1 cellular context compared by ENCODE assay signal in the genomic region with DNA sequence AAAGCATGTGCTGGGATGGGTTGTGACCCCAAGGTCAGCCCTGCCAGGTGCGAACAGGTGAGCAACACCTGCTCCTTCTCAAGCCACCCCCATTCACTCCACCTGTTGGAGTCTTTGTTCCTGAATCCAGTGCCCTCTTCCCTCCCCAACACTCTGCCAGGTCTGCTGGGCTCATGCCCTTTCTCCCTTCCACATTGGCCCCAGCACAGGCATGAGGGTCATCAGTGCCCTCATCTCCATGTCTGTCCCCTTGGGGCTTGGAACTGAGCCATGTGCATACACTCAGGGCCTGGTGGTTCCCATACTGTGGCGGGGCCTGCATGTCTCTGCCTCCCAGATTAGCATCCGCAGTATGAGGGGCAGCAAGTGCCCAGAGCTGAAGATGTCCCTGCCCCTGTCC.
TF ChIP-seq lines count a peak whose summit lies in the region.

No MANE protein-coding gene starts in this region.

TF ChIP-seq in HepG2, 621 proteins besides CTCF, POLR2A, EP300 and RAD21:
- TF ChIP-seq ZSCAN9 (CRISPR knock-in tag; IDR thresholded peaks at IDR 0.05; ENCODE audit: borderline replicate concordance), result no peak
- TF ChIP-seq NFATC3 (CRISPR knock-in tag; IDR thresholded peaks at IDR 0.05), result no peak
- TF ChIP-seq MAFG (CRISPR knock-in tag; IDR thresholded peaks at IDR 0.05), result no peak
